Comparison of ENCODE assay signal across 12 cellular contexts in genomic region chr17:18626152-18626870, GRCh38. TPM values are rescaled to one million over a fixed set of nuclear protein-coding genes. Genes with fewer than 3 reads are reported as not detected.
DNase-seq lines count a peak whose midpoint lies in the region; ATAC-seq, FAIRE-seq and TF ChIP-seq lines count a peak whose summit lies in the region.
"Had no signal": no experiment of that assay in that cellular context is flagged by ENCODE, and none has a peak within 500 bp of the region (broad histone marks: within the 10 kb centered on the region; RNA-seq: fewer than 3 reads in every experiment).

No MANE protein-coding gene starts in this region.

- no peaks in the 10 kb centered on the region for H4K20me1 ChIP-seq in SK-N-SH (ENCODE audit: insufficient read depth)
- no peaks in the 10 kb centered on the region for H4K20me1 ChIP-seq in MM.1S (ENCODE audit: insufficient read depth, low read length)

- no peak for TF ChIP-seq EP300 in SK-N-SH (IDR thresholded peaks at IDR 0.05; ENCODE audit: borderline replicate concordance in 1 of 2, low read depth in 1 of 2, low read length in 1 of 2)

- no peak for ATAC-seq in SK-N-SH treated with all-trans-retinoic acid at 6 μM for 48 hours
- no peak for ATAC-seq in psoas muscle

- no peaks in the 10 kb centered on the region for H3K9me3 Mint-ChIP-seq in dendritic cell treated with granulocyte-macrophage colony-stimulating factor and Interleukin-4, amounts not matched to agents 40 ng/mL and 50 ng/mL, for 4 days

- 82% methylated on average over 12 of the region's 12 CpGs for WGBS in SK-N-SH (ENCODE audit: low lambda C conversion rate)
- WGBS in psoas muscle, 3 donors, result 82 to 84% (median 83%) methylated on average over 12 of the region's 12 CpGs

- H3F3A ChIP-seq in SK-N-SH (replicated peaks; ENCODE audit: insufficient read depth) (no peaks in the 10 kb centered on the region), MM.1S (ENCODE audit: insufficient read depth, low read length) (no peaks in the 10 kb centered on the region)

- H2AFZ ChIP-seq in SK-N-SH (ENCODE audit: low read depth) (no peak overlapping the region), MM.1S (ENCODE audit: low read length) (peak overlapping the region; percentile 67)

- H3K79me2 ChIP-seq in SK-N-SH (ENCODE audit: insufficient read depth), result no peaks in the 10 kb centered on the region
- H3K79me2 ChIP-seq in MM.1S (ENCODE audit: low read length), result no peaks in the 10 kb centered on the region

- no peaks in the 10 kb centered on the region for H3K36me3 Mint-ChIP-seq in dendritic cell treated with granulocyte-macrophage colony-stimulating factor and Interleukin-4, amounts not matched to agents 40 ng/mL and 50 ng/mL, for 4 days (ENCODE audit: low read depth)

- H3K9ac ChIP-seq in SK-N-SH, result no peak overlapping the region
- H3K9ac ChIP-seq in MM.1S (ENCODE audit: low read length), result peak overlapping the region; percentile 15; the same call in 1 of the 2 replicates

- no peak for FAIRE-seq in GM12891 (lab: Jason Lieb, UNC)
- FAIRE-seq: A204.1 had no signal

- H3K27me3 Mint-ChIP-seq in dendritic cell treated with granulocyte-macrophage colony-stimulating factor and Interleukin-4, amounts not matched to agents 40 ng/mL and 50 ng/mL, for 4 days, result peaks cover 3% of the 10 kb centered on the region

- H3K4me1 Mint-ChIP-seq in dendritic cell treated with granulocyte-macrophage colony-stimulating factor and Interleukin-4, amounts not matched to agents 40 ng/mL and 50 ng/mL, for 4 days (ENCODE audit: low read depth), result peaks cover 12% of the 10 kb centered on the region

- H3K4me3 Mint-ChIP-seq in dendritic cell treated with granulocyte-macrophage colony-stimulating factor and Interleukin-4, amounts not matched to agents 40 ng/mL and 50 ng/mL, for 4 days, result no peak overlapping the region

- no peaks in the 10 kb centered on the region for H3K36me3 ChIP-seq in SK-N-SH (replicated peaks in 1 of 2; ENCODE audit: control insufficient read depth in 1 of 2, insufficient read depth in 2 of 2, low read length in 1 of 2)
- no peaks in the 10 kb centered on the region for H3K36me3 ChIP-seq in MM.1S (replicated peaks; ENCODE audit: insufficient read depth, low read length)
- no peaks in the 10 kb centered on the region for H3K36me3 ChIP-seq in psoas muscle (ENCODE audit: insufficient read depth in 1 of 2, low read depth in 1 of 2)
- H3K36me3 ChIP-seq in vagina, result no peaks in the 10 kb centered on the region

- TF ChIP-seq RAD21 in SK-N-SH (IDR thresholded peaks at IDR 0.05; ENCODE audit: low read length), result no peak

- no peak for TF ChIP-seq CTCF in SK-N-SH (IDR thresholded peaks at IDR 0.05)
- TF ChIP-seq CTCF in MM.1S (IDR thresholded peaks at IDR 0.05; ENCODE audit: low read length), result no peak
- no peak for TF ChIP-seq CTCF in psoas muscle (IDR thresholded peaks at IDR 0.05)
- no peak for TF ChIP-seq CTCF in vagina (IDR thresholded peaks at IDR 0.05)

- TF ChIP-seq POLR2A in GM12891 (IDR thresholded peaks at IDR 0.05; ENCODE audit: low read depth, low read length), result no peak
- TF ChIP-seq POLR2A in vagina (IDR thresholded peaks at IDR 0.05), result no peak

- CTCF ChIA-PET in SK-N-SH (lab: Yijun Ruan, JAX), result interaction anchor here (1.0 kb wide), 3 partner anchors 72 to 335 kb away, joined by 3 to 6 read pairs (median 3); no protein-coding TSS in a partner anchor

- H3K9me2 ChIP-seq in SK-N-SH, result no peaks in the 10 kb centered on the region
- H3K9me2 ChIP-seq in MM.1S (replicated peaks; ENCODE audit: insufficient read depth, low read length), result no peaks in the 10 kb centered on the region

- H3K4me2 ChIP-seq in SK-N-SH, result no peak overlapping the region
- H3K4me2 ChIP-seq in MM.1S (ENCODE audit: low read depth, low read length), result peak overlapping the region; percentile 53

- POLR2A ChIA-PET in SK-N-SH (lab: Yijun Ruan, JAX), result no interaction called here

- peak overlapping the region; percentile 90 for H3K27ac Mint-ChIP-seq in dendritic cell treated with granulocyte-macrophage colony-stimulating factor and Interleukin-4, amounts not matched to agents 40 ng/mL and 50 ng/mL, for 4 days

- intact Hi-C loops in dendritic cell treated with granulocyte-macrophage colony-stimulating factor and Interleukin-4, amounts not matched to agents 40 ng/mL and 50 ng/mL, for 4 days (cut with micrococcal nuclease), result no loop called here
- intact Hi-C loops in psoas muscle (cut with DNase I) (no loop called here), vagina (cut with DNase I) (no loop called here)

- DNase-seq in SK-N-SH (peak; percentile 3), MM.1S (no peak), psoas muscle (no peak), GM12891 (ENCODE audit: insufficient read length, low spot score) (no peak), vagina (ENCODE audit: extremely low spot score in 2 of 2) (no peak)
- no peak for DNase-seq in activated T-cell treated with anti-CD3 and anti-CD28 coated beads, Interleukin-2, amount 50 U/mL, for 1 hour

- no peaks in the 10 kb centered on the region for H3K4me1 ChIP-seq in SK-N-SH (ENCODE audit: control insufficient read depth in 1 of 2, insufficient read depth in 2 of 2, low read depth in 1 of 2, low read length in 1 of 2)
- H3K4me1 ChIP-seq in MM.1S (ENCODE audit: low read length), result peaks cover 6% of the 10 kb centered on the region
- H3K4me1 ChIP-seq in psoas muscle, result no peaks in the 10 kb centered on the region
- H3K4me1 ChIP-seq in vagina, result no peaks in the 10 kb centered on the region
- H3K4me1 ChIP-seq: body of pancreas had no signal

- no peak overlapping the region for H3K27ac ChIP-seq in SK-N-SH (ENCODE audit: low read depth in 2 of 2, low read length in 1 of 2)
- no peak overlapping the region for H3K27ac ChIP-seq in MM.1S (ENCODE audit: low read length)
- no peak overlapping the region for H3K27ac ChIP-seq in psoas muscle
- H3K27ac ChIP-seq in vagina, result no peak overlapping the region
- H3K27ac ChIP-seq: epithelial cell of prostate had no signal

- H3K9me3 ChIP-seq in SK-N-SH, result no peaks in the 10 kb centered on the region
- no peaks in the 10 kb centered on the region for H3K9me3 ChIP-seq in MM.1S (replicated peaks; ENCODE audit: insufficient read depth, low read length)
- no peaks in the 10 kb centered on the region for H3K9me3 ChIP-seq in psoas muscle
- no peaks in the 10 kb centered on the region for H3K9me3 ChIP-seq in vagina
- H3K9me3 ChIP-seq: body of pancreas had no signal

- no peaks in the 10 kb centered on the region for H3K27me3 ChIP-seq in SK-N-SH (ENCODE audit: insufficient read depth)
- no peaks in the 10 kb centered on the region for H3K27me3 ChIP-seq in MM.1S (replicated peaks; ENCODE audit: insufficient read depth, low read length)
- no peaks in the 10 kb centered on the region for H3K27me3 ChIP-seq in psoas muscle (ENCODE audit: insufficient read depth in 3 of 3, low read length in 2 of 3)
- H3K27me3 ChIP-seq in vagina, result no peaks in the 10 kb centered on the region
- H3K27me3 ChIP-seq: body of pancreas had no signal

- H3K4me3 ChIP-seq in SK-N-SH (ENCODE audit: low read depth in 2 of 2, low read length in 1 of 2) (no peak overlapping the region), MM.1S (ENCODE audit: low read length) (peak overlapping the region; percentile 44), psoas muscle (peak overlapping the region; percentile 56), vagina (no peak overlapping the region)
- H3K4me3 ChIP-seq: body of pancreas had no signal

TF ChIP-seq in SK-N-SH, 30 proteins besides CTCF, POLR2A, EP300 and RAD21 (continues in another document):
- no peak for TF ChIP-seq FOXJ3 (CRISPR knock-in tag; IDR thresholded peaks at IDR 0.05)
- no peak for TF ChIP-seq RXRA (IDR thresholded peaks at IDR 0.05; ENCODE audit: borderline replicate concordance, low read depth)
- TF ChIP-seq MXI1 (IDR thresholded peaks at IDR 0.05; ENCODE audit: low read depth, low read length), result no peak

TF ChIP-seq in SK-N-SH treated with all-trans-retinoic acid at 6 μM for 48 hours, 23 proteins besides CTCF, POLR2A, EP300 and RAD21:
- TF ChIP-seq ZNF565 (CRISPR knock-in tag; conservative IDR thresholded peaks at IDR 0.05; ENCODE audit: low read depth), result no peak
- no peak for TF ChIP-seq ZC3H10 (CRISPR knock-in tag; IDR thresholded peaks at IDR 0.05)
- no peak for TF ChIP-seq SNAI2 (CRISPR knock-in tag; IDR thresholded peaks at IDR 0.05)
- TF ChIP-seq CSDC2 (CRISPR knock-in tag; IDR thresholded peaks at IDR 0.05), result no peak
- no peak for TF ChIP-seq OSR1 (CRISPR knock-in tag; IDR thresholded peaks at IDR 0.05)

TF ChIP-seq in GM12891, 5 proteins besides CTCF, POLR2A, EP300 and RAD21:
- no peak for TF ChIP-seq POLR2AphosphoS5 (IDR thresholded peaks at IDR 0.05; ENCODE audit: low read depth, low read length)
- no peak for TF ChIP-seq TAF1 (IDR thresholded peaks at IDR 0.05; ENCODE audit: low read depth, low read length)
- no peak for TF ChIP-seq SPI1 (IDR thresholded peaks at IDR 0.05; ENCODE audit: low read depth, low read length)
- no peak for TF ChIP-seq POU2F2 (IDR thresholded peaks at IDR 0.05; ENCODE audit: low read depth, low read length)
- no peak for TF ChIP-seq PAX5 (IDR thresholded peaks at IDR 0.05; ENCODE audit: insufficient read depth, low read length, severe bottlenecking)

RNA-seq across cellular contexts. Expression of gene TBC1D28, which starts 17.9 kb away (rescaled TPM):
- polyA plus RNA-seq in SK-N-SH (2012; rRNA removed) (not detected in 2 replicates), psoas muscle (not detected)
- polyA plus RNA-seq in SK-N-SH (2012; cell fraction: cytosol; rRNA removed), result not detected in 2 replicates
- 0.02 TPM in 1 of 2 replicates, not detected in the other for polyA plus RNA-seq in SK-N-SH (2012; cell fraction: nucleus; rRNA removed)
- total RNA-seq in psoas muscle (not detected), vagina (not detected)
- polyA plus RNA-seq in GM12891 (2012; ENCODE audit: low read depth, missing spikeins), result 0.05 TPM
- total RNA-seq: body of pancreas; T-helper 1 cell treated with Interleukin-12 subunit alpha and Interleukin-12 subunit beta and Interleukin-4 antibody, amounts not matched to agents 30 ng/mL and 1 ng/mL, for 36 hours had no signal

RNA-seq across cellular contexts. Expression of gene FOXO3B, which starts 55.8 kb away (rescaled TPM):
- polyA plus RNA-seq in SK-N-SH (2012; rRNA removed) (3.0 and 3.9 TPM in 2 replicates), psoas muscle (1 to 10 TPM in 1 of 3 donors, under 1 TPM in 2; 0.35 to 2.1 (median 0.51) TPM)
- polyA plus RNA-seq in SK-N-SH (2012; cell fraction: cytosol; rRNA removed), result 1.3 and 2.6 TPM in 2 replicates
- polyA plus RNA-seq in SK-N-SH (2012; cell fraction: nucleus; rRNA removed), result 5.7 and 6.5 TPM in 2 replicates
- total RNA-seq in psoas muscle (1 to 10 TPM; 1.0 to 1.7 (median 1.3) TPM), vagina (13.3 TPM)
- polyA plus RNA-seq in GM12891 (2012; ENCODE audit: low read depth, missing spikeins), result 0.45 TPM

Comparison
In these comparisons a context has a peak if more than half of its experiments do, and no peak if none do; other contexts are left out.
1. H3K4me3 ChIP-seq: peak in MM.1S (single experiment) and psoas muscle (single experiment); none in SK-N-SH (0 of 2) and vagina (0 of 2).